In genomic region chr14:75866981-75867380, GRCh38 we compare ENCODE assay signal across 22 cellular contexts.
DNase-seq lines count a peak whose midpoint lies in the region; ATAC-seq and TF ChIP-seq lines count a peak whose summit lies in the region.
"Had no signal": no experiment of that assay in that cellular context is flagged by ENCODE, and none has a peak within 500 bp of the region (broad histone marks: within the 10 kb centered on the region; RNA-seq: fewer than 3 reads in every experiment).

No MANE protein-coding gene starts in this region.

- peaks cover 15% of the 10 kb centered on the region for H3K4me1 ChIP-seq in psoas muscle
- H3K4me1 ChIP-seq: Peyer's patch had no signal

- peaks cover 79% of the 10 kb centered on the region for H3K4me1 Mint-ChIP-seq in HFFc6 (ENCODE audit: low read depth)
- H3K4me1 Mint-ChIP-seq in activated CD4-positive, alpha-beta memory T cell treated with anti-CD3 and anti-CD28 coated beads for 36 hours (ENCODE audit: low read depth), result no peaks in the 10 kb centered on the region
- H3K4me1 Mint-ChIP-seq: activated naive CD8-positive, alpha-beta T cell treated with anti-CD3 and anti-CD28 coated beads, Interleukin-2, amount 50 U/mL, for 24 hours; memory B cell; stimulated activated naive CD8-positive, alpha-beta T cell treated with anti-CD3 and anti-CD28 coated beads, Interleukin-15, amount 100 ng/mL, for 72 hours had no signal

- CTCF ChIA-PET in RWPE1 (lab: Yijun Ruan, JAX), result no interaction called here
- CTCF ChIA-PET in activated CD4-positive, alpha-beta memory T cell treated with anti-CD3 and anti-CD28 coated beads for 36 hours (lab: Charles Lee), result interaction anchor here (1.2 kb wide), 1 partner anchor 40 kb away, joined by 4 read pairs; no protein-coding TSS in a partner anchor

- no peak for ATAC-seq in psoas muscle
- ATAC-seq: activated naive CD8-positive, alpha-beta T cell treated with anti-CD3 and anti-CD28 coated beads, Interleukin-2, amount 50 U/mL, for 24 hours; naive thymus-derived CD4-positive, alpha-beta T cell; stimulated activated naive CD8-positive, alpha-beta T cell treated with anti-CD3 and anti-CD28 coated beads, Interleukin-15, amount 100 ng/mL, for 72 hours had no signal

- H3K27ac ChIP-seq in RWPE1 (peak overlapping the region; percentile 63; the same call in 1 of the 2 replicates), psoas muscle (peak overlapping the region; percentile 57)
- H3K27ac ChIP-seq: ovary, SJSA1 had no signal

- H3K27ac Mint-ChIP-seq in HFFc6, result peak overlapping the region; percentile 90; the same call in 1 of the 2 replicates
- no peak overlapping the region for H3K27ac Mint-ChIP-seq in activated CD4-positive, alpha-beta memory T cell treated with anti-CD3 and anti-CD28 coated beads for 36 hours
- H3K27ac Mint-ChIP-seq: activated naive CD8-positive, alpha-beta T cell treated with anti-CD3 and anti-CD28 coated beads, Interleukin-2, amount 50 U/mL, for 24 hours; memory B cell had no signal

- H3K9me3 Mint-ChIP-seq in HFFc6, result no peaks in the 10 kb centered on the region
- no peaks in the 10 kb centered on the region for H3K9me3 Mint-ChIP-seq in activated CD4-positive, alpha-beta memory T cell treated with anti-CD3 and anti-CD28 coated beads for 36 hours
- H3K9me3 Mint-ChIP-seq: activated naive CD8-positive, alpha-beta T cell treated with anti-CD3 and anti-CD28 coated beads, Interleukin-2, amount 50 U/mL, for 24 hours; CD4-positive, CD25-positive, alpha-beta regulatory T cell; memory B cell; naive thymus-derived CD4-positive, alpha-beta T cell; stimulated activated naive CD8-positive, alpha-beta T cell treated with anti-CD3 and anti-CD28 coated beads, Interleukin-15, amount 100 ng/mL, for 72 hours had no signal

- no peaks in the 10 kb centered on the region for H3K27me3 ChIP-seq in psoas muscle (ENCODE audit: insufficient read depth in 3 of 3, low read length in 2 of 3)
- H3K27me3 ChIP-seq: ovary, Peyer's patch, SJSA1, transverse colon had no signal

- no peak for DNase-seq in HFFc6
- no peak for DNase-seq in RWPE1 (ENCODE audit: low spot score)
- peak; percentile 38 for DNase-seq in fibroblast of peridontal ligament (ENCODE audit: extremely low read depth)
- no peak for DNase-seq in psoas muscle
- no peak for DNase-seq in occipital lobe (lab: John Stamatoyannopoulos, UW)
- no peak for DNase-seq in activated CD4-positive, alpha-beta memory T cell treated with anti-CD3 and anti-CD28 coated beads for 36 hours
- no peak for DNase-seq in NCI-H1092 (lab: John Stamatoyannopoulos, UW)
- DNase-seq: activated gamma-delta T cell treated with Interleukin-2 at 50 U/mL for 16 hours; activated naive CD8-positive, alpha-beta T cell treated with anti-CD3 and anti-CD28 coated beads, Interleukin-2, amount 50 U/mL, for 24 hours; CD4-positive, CD25-positive, alpha-beta regulatory T cell; cortex of kidney; KBM-7; MM.1S; naive thymus-derived CD4-positive, alpha-beta T cell; NCI-H1417 treated with DMSO at 0.1 percent for 48 hours; NCI-H2081 treated with DMSO at 0.1 percent for 48 hours; ovary; Peyer's patch; stimulated activated naive CD8-positive, alpha-beta T cell treated with anti-CD3 and anti-CD28 coated beads, Interleukin-15, amount 100 ng/mL, for 72 hours; transverse colon had no signal

- no peaks in the 10 kb centered on the region for H3K36me3 ChIP-seq in psoas muscle (ENCODE audit: insufficient read depth in 1 of 2, low read depth in 1 of 2)
- H3K36me3 ChIP-seq: ovary, Peyer's patch, transverse colon had no signal

- H3K4me3 ChIP-seq in psoas muscle, result no peak overlapping the region
- H3K4me3 ChIP-seq: ovary, Peyer's patch, SJSA1, transverse colon had no signal

- no peaks in the 10 kb centered on the region; the same call in 1 of the 2 replicates for H3K27me3 Mint-ChIP-seq in HFFc6 (ENCODE audit: insufficient read depth)
- no peaks in the 10 kb centered on the region for H3K27me3 Mint-ChIP-seq in activated CD4-positive, alpha-beta memory T cell treated with anti-CD3 and anti-CD28 coated beads for 36 hours
- H3K27me3 Mint-ChIP-seq: activated naive CD8-positive, alpha-beta T cell treated with anti-CD3 and anti-CD28 coated beads, Interleukin-2, amount 50 U/mL, for 24 hours; CD4-positive, CD25-positive, alpha-beta regulatory T cell; memory B cell; naive thymus-derived CD4-positive, alpha-beta T cell; stimulated activated naive CD8-positive, alpha-beta T cell treated with anti-CD3 and anti-CD28 coated beads, Interleukin-15, amount 100 ng/mL, for 72 hours had no signal

- no peaks in the 10 kb centered on the region for H3K36me3 Mint-ChIP-seq in HFFc6 (ENCODE audit: low read depth)
- H3K36me3 Mint-ChIP-seq in activated CD4-positive, alpha-beta memory T cell treated with anti-CD3 and anti-CD28 coated beads for 36 hours, result peaks cover 12% of the 10 kb centered on the region

- POLR2A ChIA-PET in RWPE1 (lab: Yijun Ruan, JAX; ENCODE audit: low non-redundant PET), result no interaction called here
- POLR2A ChIA-PET in activated CD4-positive, alpha-beta memory T cell treated with anti-CD3 and anti-CD28 coated beads for 36 hours (lab: Charles Lee), result no interaction called here

- H3K9me3 ChIP-seq in psoas muscle, result no peaks in the 10 kb centered on the region
- H3K9me3 ChIP-seq: ovary, Peyer's patch, SJSA1, transverse colon had no signal

- intact Hi-C loops in psoas muscle (cut with DNase I), result no loop called here
- intact Hi-C loops in activated CD4-positive, alpha-beta memory T cell treated with anti-CD3 and anti-CD28 coated beads for 36 hours (cut with micrococcal nuclease), result no loop called here

- TF ChIP-seq CTCF in HFFc6 (IDR thresholded peaks at IDR 0.05) (no peak), RWPE1 (conservative IDR thresholded peaks at IDR 0.05; ENCODE audit: low read depth) (no peak), psoas muscle (IDR thresholded peaks at IDR 0.05) (no peak)

- WGBS in psoas muscle, 3 donors, result 94 to 97% (median 95%) methylated on average over 1 of the region's 1 CpG

- H3K4me3 Mint-ChIP-seq in HFFc6, result no peak overlapping the region
- H3K4me3 Mint-ChIP-seq in activated CD4-positive, alpha-beta memory T cell treated with anti-CD3 and anti-CD28 coated beads for 36 hours, result no peak overlapping the region
- H3K4me3 Mint-ChIP-seq: activated naive CD8-positive, alpha-beta T cell treated with anti-CD3 and anti-CD28 coated beads, Interleukin-2, amount 50 U/mL, for 24 hours; CD4-positive, CD25-positive, alpha-beta regulatory T cell; memory B cell; naive thymus-derived CD4-positive, alpha-beta T cell; stimulated activated naive CD8-positive, alpha-beta T cell treated with anti-CD3 and anti-CD28 coated beads, Interleukin-15, amount 100 ng/mL, for 72 hours had no signal
